12 cellular contexts compared by ENCODE assay signal in the genomic region with DNA sequence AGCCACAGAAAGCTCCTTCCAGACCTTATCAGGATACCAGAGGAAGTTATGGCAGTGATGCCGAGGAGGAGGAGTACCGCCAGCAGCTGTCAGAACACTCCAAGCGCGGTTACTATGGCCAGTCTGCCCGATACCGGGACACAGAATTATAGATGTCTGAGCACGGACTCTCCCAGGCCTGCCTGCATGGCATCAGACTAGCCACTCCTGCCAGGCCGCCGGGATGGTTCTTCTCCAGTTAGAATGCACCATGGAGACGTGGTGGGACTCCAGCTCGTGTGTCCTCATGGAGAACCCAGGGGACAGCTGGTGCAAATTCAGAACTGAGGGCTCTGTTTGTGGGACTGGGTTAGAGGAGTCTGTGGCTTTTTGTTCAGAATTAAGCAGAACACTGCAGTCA.
"Had no signal": no experiment of that assay in that cellular context is flagged by ENCODE, and none has a peak within 500 bp of the region (broad histone marks: within the 10 kb centered on the region; RNA-seq: fewer than 3 reads in every experiment).

No MANE protein-coding gene starts in this region.

- H3K27me3 ChIP-seq: adrenal gland, body of pancreas, left lung had no signal

- ATAC-seq: body of pancreas; left lung; sciatic nerve; stimulated activated naive CD8-positive, alpha-beta T cell treated with anti-CD3 and anti-CD28 coated beads, Interleukin-15, Interleukin-2, amounts not matched to agents 100 U/mL and 50 U/mL, for 24 hours; T-helper 17 cell had no signal

- H3K27ac ChIP-seq: adrenal gland, body of pancreas, left lung had no signal

- DNase-seq: activated CD4-positive, alpha-beta T cell treated with anti-CD3 and anti-CD28 coated beads, Interleukin-2, amount 50 U/mL, for 1 hour; activated CD4-positive, CD25-positive, alpha-beta regulatory T cell; activated naive CD4-positive, alpha-beta T cell treated with anti-CD3 and anti-CD28 coated beads, Interleukin-2, amount 50 U/mL, for 16 hours; adrenal gland; body of pancreas; cerebellar nuclear complex; dermis blood vessel endothelial cell; left lung; mesendoderm; stimulated activated naive CD8-positive, alpha-beta T cell treated with anti-CD3 and anti-CD28 coated beads, Interleukin-15, Interleukin-2, amounts not matched to agents 100 U/mL and 50 U/mL, for 24 hours; T-helper 17 cell had no signal
